ENCODE assay signal across 8 cellular contexts in genomic region chr10:87861566-87861952, GRCh38. TPM values are rescaled to one million over a fixed set of nuclear protein-coding genes. Genes with fewer than 3 reads are reported as not detected.
DNase-seq lines count a peak whose midpoint lies in the region; ATAC-seq and TF ChIP-seq lines count a peak whose summit lies in the region.

No MANE protein-coding gene starts in this region.

- peak; percentile 27 for TF ChIP-seq CTCF in kidney epithelial cell (IDR thresholded peaks at IDR 0.05; ENCODE audit: insufficient read depth, low read length, poor library complexity, severe bottlenecking)

- peak overlapping the region; percentile 76 for H3K4me3 ChIP-seq in kidney epithelial cell (ENCODE audit: low read depth, low read length)

- peak overlapping the region; percentile 86 for H3K27ac ChIP-seq in caudate nucleus (ENCODE audit: low read depth, low read length)

- DNase-seq in NK-92 treated with Interleukin-12 subunit alpha and Interleukin-12 subunit beta, amount 100 ng/mL, for 24 hours (lab: John Stamatoyannopoulos, UW): peak; percentile 51
- DNase-seq in NK-92 (lab: John Stamatoyannopoulos, UW; ENCODE audit: unreplicated experiment) (no peak), NOMO-1 treated with dmso at 0.1 percent for 144 hours (lab: John Stamatoyannopoulos, UW; ENCODE audit: unreplicated experiment) (peak; percentile 87), caudate nucleus (lab: John Stamatoyannopoulos, UW) (peak in 26 of 61 donors; percentile 20 to 70 (median 57)), kidney epithelial cell (ENCODE audit: low read depth) (no peak), T-helper 9 cell (no peak)
- DNase-seq in stimulated activated CD8-positive, alpha-beta memory T cell treated with anti-CD3 and anti-CD28 coated beads, Interleukin-15, amount 100 ng/mL, for 24 hours (ENCODE audit: low read depth): peak; percentile 5

- no peaks in the 10 kb centered on the region for H3K27me3 ChIP-seq in kidney epithelial cell (ENCODE audit: control insufficient read depth, insufficient read depth, low read length)

- peak; percentile 12 for ATAC-seq in HG02571 (IDR thresholded peaks at IDR 0.05; ENCODE audit: unreplicated experiment)

- no peaks in the 10 kb centered on the region for H3K36me3 ChIP-seq in kidney epithelial cell (ENCODE audit: control insufficient read depth, insufficient read depth, low read length)

RNA-seq across cellular contexts. Expression of gene KLLN, which starts 1.8 kb away (rescaled TPM):
- 1.0 TPM in 2 replicates for total RNA-seq in kidney epithelial cell

RNA-seq across cellular contexts. Expression of gene PTEN, which starts 1.9 kb away (rescaled TPM):
- total RNA-seq in kidney epithelial cell: 39.3 and 39.4 TPM in 2 replicates

RNA-seq across cellular contexts. Expression of gene ATAD1, which starts 43.5 kb away (rescaled TPM):
- 39.4 and 48.0 TPM in 2 replicates for total RNA-seq in kidney epithelial cell

Comparison
In these comparisons a context has a peak if more than half of its experiments do, and no peak if none do; other contexts are left out.
1. DNase-seq: peak in NK-92 treated with Interleukin-12 subunit alpha and Interleukin-12 subunit beta, amount 100 ng/mL, for 24 hours (single experiment), NOMO-1 treated with dmso at 0.1 percent for 144 hours (single experiment) and stimulated activated CD8-positive, alpha-beta memory T cell treated with anti-CD3 and anti-CD28 coated beads, Interleukin-15, amount 100 ng/mL, for 24 hours (single experiment); none in NK-92 (single experiment), kidney epithelial cell (single experiment) and T-helper 9 cell (single experiment).